Comparison of ENCODE assay signal across 7 cellular contexts in genomic region chr5:174817610-174818009, GRCh38.
"Had no signal": no experiment of that assay in that cellular context is flagged by ENCODE, and none has a peak within 500 bp of the region (broad histone marks: within the 10 kb centered on the region; RNA-seq: fewer than 3 reads in every experiment).

No MANE protein-coding gene starts in this region.

- DNase-seq: IMR-90, KG1 had no signal

- FAIRE-seq: HepG2, HTR-8/SVneo had no signal

- H3K4me1 Mint-ChIP-seq: IgD-negative memory B cell had no signal

- H3K27ac ChIP-seq: HL-60, KMS-11 had no signal

- H3K27me3 Mint-ChIP-seq: IgD-negative memory B cell had no signal

- H3K36me3 Mint-ChIP-seq: IgD-negative memory B cell had no signal

- H3K27ac Mint-ChIP-seq: IgD-negative memory B cell had no signal

- H3K4me3 Mint-ChIP-seq: IgD-negative memory B cell had no signal

- ATAC-seq: HepG2 had no signal

- H3K9ac ChIP-seq: KMS-11 had no signal

- H3K4me2 ChIP-seq: KMS-11 had no signal
